2 cellular contexts compared by ENCODE assay signal in the genomic region with DNA sequence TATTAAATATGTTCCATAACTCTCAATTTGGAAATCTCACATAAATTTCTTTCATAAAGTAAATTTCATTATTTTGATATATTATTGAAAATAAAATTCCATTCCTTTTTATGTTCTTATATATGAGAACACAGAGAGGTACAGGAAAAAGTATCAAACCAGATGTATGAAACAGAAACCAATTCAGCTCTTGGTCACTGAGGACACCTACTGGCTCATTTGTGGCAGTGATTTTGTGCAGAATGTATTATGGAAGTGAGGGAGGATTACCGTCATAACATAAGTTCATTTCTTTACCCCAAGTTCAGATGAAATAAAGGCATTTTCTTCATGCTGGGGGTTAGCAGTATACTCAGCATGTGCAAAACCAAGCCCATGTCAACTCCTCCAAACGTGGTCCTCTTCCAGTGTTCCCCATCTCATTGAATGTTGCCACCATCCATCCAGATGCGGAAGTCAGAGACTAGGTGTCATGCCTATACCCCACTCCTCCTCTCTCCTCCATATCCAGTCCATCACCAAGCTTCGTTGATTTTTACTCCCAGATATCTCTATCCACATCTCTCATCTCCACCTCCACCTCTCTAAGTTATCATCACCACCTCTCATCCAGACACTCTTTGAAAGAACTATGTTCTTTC.
TF ChIP-seq lines count a peak whose summit lies in the region.

No MANE protein-coding gene starts in this region.

TF ChIP-seq in HCT116, 20 proteins besides CTCF, POLR2A, EP300 and RAD21 (continued from another document):
- TF ChIP-seq, protein P1, sequence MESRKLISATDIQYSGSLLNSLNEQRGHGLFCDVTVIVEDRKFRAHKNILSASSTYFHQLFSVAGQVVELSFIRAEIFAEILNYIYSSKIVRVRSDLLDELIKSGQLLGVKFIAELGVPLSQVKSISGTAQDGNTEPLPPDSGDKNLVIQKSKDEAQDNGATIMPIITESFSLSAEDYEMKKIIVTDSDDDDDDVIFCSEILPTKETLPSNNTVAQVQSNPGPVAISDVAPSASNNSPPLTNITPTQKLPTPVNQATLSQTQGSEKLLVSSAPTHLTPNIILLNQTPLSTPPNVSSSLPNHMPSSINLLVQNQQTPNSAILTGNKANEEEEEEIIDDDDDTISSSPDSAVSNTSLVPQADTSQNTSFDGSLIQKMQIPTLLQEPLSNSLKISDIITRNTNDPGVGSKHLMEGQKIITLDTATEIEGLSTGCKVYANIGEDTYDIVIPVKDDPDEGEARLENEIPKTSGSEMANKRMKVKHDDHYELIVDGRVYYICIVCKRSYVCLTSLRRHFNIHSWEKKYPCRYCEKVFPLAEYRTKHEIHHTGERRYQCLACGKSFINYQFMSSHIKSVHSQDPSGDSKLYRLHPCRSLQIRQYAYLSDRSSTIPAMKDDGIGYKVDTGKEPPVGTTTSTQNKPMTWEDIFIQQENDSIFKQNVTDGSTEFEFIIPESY (IDR thresholded peaks at IDR 0.05; ENCODE audit: extremely low read depth, insufficient replicate concordance, low read length), result no peak
- no peak for TF ChIP-seq SP1 (IDR thresholded peaks at IDR 0.05; ENCODE audit: low read depth)

TF ChIP-seq in WTC11, 78 proteins besides CTCF, POLR2A, EP300 and RAD21 (continued from another document):
- TF ChIP-seq, protein P2, sequence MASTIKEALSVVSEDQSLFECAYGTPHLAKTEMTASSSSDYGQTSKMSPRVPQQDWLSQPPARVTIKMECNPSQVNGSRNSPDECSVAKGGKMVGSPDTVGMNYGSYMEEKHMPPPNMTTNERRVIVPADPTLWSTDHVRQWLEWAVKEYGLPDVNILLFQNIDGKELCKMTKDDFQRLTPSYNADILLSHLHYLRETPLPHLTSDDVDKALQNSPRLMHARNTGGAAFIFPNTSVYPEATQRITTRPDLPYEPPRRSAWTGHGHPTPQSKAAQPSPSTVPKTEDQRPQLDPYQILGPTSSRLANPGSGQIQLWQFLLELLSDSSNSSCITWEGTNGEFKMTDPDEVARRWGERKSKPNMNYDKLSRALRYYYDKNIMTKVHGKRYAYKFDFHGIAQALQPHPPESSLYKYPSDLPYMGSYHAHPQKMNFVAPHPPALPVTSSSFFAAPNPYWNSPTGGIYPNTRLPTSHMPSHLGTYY (CRISPR knock-in tag; IDR thresholded peaks at IDR 0.05), result no peak
